ENCODE assay signal across 1 cellular context in the genomic region with DNA sequence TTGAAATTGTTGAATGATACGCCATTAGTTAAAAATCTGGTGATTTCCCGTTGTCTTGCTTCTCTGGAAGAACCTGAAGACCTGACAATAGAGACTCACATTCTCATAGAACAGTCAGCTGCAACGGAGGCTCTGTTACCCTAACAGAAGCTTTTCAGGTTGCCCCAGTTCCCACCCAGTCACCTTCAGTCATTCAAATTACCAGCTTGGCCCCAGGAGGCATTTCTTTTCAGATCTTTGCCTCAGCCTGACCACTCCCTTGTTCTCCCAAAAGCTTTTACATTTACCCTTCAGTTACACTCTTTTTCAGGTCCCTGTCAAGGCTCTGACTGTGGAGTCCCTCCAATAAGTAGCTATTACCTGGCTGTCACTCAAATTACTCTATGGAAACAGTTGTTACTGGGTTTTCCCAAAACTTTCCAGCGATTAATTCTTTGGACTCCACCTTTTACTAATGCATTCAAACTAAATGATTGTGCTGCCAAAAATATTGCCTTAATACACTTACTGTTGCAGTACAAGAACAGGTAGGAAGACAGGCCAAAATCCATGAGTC.
TF ChIP-seq lines count a peak whose summit lies in the region.

No MANE protein-coding gene starts in this region.

TF ChIP-seq in GM23338, 12 proteins besides CTCF, POLR2A, EP300 and RAD21:
- TF ChIP-seq ZNF114 (CRISPR knock-in tag; IDR thresholded peaks at IDR 0.05) (no peak), STAT1 (IDR thresholded peaks at IDR 0.05; ENCODE audit: unreplicated experiment) (no peak)
- TF ChIP-seq, protein P1, sequence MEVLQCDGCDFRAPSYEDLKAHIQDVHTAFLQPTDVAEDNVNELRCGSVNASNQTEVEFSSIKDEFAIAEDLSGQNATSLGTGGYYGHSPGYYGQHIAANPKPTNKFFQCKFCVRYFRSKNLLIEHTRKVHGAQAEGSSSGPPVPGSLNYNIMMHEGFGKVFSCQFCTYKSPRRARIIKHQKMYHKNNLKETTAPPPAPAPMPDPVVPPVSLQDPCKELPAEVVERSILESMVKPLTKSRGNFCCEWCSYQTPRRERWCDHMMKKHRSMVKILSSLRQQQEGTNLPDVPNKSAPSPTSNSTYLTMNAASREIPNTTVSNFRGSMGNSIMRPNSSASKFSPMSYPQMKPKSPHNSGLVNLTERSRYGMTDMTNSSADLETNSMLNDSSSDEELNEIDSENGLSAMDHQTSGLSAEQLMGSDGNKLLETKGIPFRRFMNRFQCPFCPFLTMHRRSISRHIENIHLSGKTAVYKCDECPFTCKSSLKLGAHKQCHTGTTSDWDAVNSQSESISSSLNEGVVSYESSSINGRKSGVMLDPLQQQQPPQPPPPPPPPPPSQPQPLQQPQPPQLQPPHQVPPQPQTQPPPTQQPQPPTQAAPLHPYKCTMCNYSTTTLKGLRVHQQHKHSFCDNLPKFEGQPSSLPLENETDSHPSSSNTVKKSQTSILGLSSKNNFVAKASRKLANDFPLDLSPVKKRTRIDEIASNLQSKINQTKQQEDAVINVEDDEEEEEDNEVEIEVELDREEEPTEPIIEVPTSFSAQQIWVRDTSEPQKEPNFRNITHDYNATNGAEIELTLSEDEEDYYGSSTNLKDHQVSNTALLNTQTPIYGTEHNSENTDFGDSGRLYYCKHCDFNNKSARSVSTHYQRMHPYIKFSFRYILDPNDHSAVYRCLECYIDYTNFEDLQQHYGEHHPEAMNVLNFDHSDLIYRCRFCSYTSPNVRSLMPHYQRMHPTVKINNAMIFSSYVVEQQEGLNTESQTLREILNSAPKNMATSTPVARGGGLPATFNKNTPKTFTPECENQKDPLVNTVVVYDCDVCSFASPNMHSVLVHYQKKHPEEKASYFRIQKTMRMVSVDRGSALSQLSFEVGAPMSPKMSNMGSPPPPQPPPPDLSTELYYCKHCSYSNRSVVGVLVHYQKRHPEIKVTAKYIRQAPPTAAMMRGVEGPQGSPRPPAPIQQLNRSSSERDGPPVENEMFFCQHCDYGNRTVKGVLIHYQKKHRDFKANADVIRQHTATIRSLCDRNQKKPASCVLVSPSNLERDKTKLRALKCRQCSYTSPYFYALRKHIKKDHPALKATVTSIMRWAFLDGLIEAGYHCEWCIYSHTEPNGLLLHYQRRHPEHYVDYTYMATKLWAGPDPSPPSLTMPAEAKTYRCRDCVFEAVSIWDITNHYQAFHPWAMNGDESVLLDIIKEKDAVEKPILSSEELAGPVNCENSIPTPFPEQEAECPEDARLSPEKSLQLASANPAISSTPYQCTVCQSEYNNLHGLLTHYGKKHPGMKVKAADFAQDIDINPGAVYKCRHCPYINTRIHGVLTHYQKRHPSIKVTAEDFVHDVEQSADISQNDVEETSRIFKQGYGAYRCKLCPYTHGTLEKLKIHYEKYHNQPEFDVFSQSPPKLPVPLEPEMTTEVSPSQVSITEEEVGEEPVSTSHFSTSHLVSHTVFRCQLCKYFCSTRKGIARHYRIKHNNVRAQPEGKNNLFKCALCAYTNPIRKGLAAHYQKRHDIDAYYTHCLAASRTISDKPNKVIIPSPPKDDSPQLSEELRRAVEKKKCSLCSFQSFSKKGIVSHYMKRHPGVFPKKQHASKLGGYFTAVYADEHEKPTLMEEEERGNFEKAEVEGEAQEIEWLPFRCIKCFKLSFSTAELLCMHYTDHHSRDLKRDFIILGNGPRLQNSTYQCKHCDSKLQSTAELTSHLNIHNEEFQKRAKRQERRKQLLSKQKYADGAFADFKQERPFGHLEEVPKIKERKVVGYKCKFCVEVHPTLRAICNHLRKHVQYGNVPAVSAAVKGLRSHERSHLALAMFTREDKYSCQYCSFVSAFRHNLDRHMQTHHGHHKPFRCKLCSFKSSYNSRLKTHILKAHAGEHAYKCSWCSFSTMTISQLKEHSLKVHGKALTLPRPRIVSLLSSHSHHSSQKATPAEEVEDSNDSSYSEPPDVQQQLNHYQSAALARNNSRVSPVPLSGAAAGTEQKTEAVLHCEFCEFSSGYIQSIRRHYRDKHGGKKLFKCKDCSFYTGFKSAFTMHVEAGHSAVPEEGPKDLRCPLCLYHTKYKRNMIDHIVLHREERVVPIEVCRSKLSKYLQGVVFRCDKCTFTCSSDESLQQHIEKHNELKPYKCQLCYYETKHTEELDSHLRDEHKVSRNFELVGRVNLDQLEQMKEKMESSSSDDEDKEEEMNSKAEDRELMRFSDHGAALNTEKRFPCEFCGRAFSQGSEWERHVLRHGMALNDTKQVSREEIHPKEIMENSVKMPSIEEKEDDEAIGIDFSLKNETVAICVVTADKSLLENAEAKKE (CRISPR knock-in tag; IDR thresholded peaks at IDR 0.05): 0 out of 2 replicates have a peak, but pooled peaks have one; percentile 39
